11 cellular contexts compared by ENCODE assay signal in genomic region chr2:221997100-221997499, GRCh38.
DNase-seq lines count a peak whose midpoint lies in the region; ATAC-seq and TF ChIP-seq lines count a peak whose summit lies in the region.
"Had no signal": no experiment of that assay in that cellular context is flagged by ENCODE, and none has a peak within 500 bp of the region (broad histone marks: within the 10 kb centered on the region; RNA-seq: fewer than 3 reads in every experiment).

No MANE protein-coding gene starts in this region.

- CTCF ChIA-PET in HEK293T (lab: Yijun Ruan, JAX) = no interaction called here

- ATAC-seq in HG03196 (IDR thresholded peaks at IDR 0.05; ENCODE audit: unreplicated experiment) = no peak

- POLR2A ChIA-PET in HEK293T (lab: Yijun Ruan, JAX) = no interaction called here

- DNase-seq in AG08395 (ENCODE audit: low spot score) (peak; percentile 58), HT1080 (ENCODE audit: low read depth) (peak; percentile 94), astrocyte of the hippocampus (ENCODE audit: low read depth, low spot score) (peak; percentile 88), islet precursor cell (peak; percentile 85), HEK293T (ENCODE audit: extremely low spot score) (no peak), NCI-H748 (lab: John Stamatoyannopoulos, UW; ENCODE audit: unreplicated experiment) (no peak), ureter (ENCODE audit: low spot score) (no peak)
- DNase-seq: activated T-cell treated with anti-CD3 and anti-CD28 coated beads, Interleukin-2, amount 50 U/mL, for 1 hour; hypothalamus; NCI-H1694 treated with DMSO at 0.1 percent for 48 hours had no signal

TF ChIP-seq in HEK293T, 16 proteins besides CTCF, POLR2A, EP300 and RAD21:
- no peak for TF ChIP-seq LEF1 (IDR thresholded peaks at IDR 0.05; ENCODE audit: borderline replicate concordance)
- no peak for TF ChIP-seq CTBP1 (IDR thresholded peaks at IDR 0.05; ENCODE audit: borderline replicate concordance)
- TF ChIP-seq ARNT (IDR thresholded peaks at IDR 0.05) = no peak
- TF ChIP-seq HDGF (IDR thresholded peaks at IDR 0.05; ENCODE audit: borderline replicate concordance) = no peak
- no peak for TF ChIP-seq BHLHE40 (IDR thresholded peaks at IDR 0.05; ENCODE audit: borderline replicate concordance)
- no peak for TF ChIP-seq FOXK2 (IDR thresholded peaks at IDR 0.05)
- no peak for TF ChIP-seq ELF4 (IDR thresholded peaks at IDR 0.05)
- TF ChIP-seq TARDBP (IDR thresholded peaks at IDR 0.05) = no peak
- TF ChIP-seq ZNF384 (IDR thresholded peaks at IDR 0.05) = no peak
- TF ChIP-seq L3MBTL2 (conservative IDR thresholded peaks at IDR 0.05) = no peak
- TF ChIP-seq SUZ12 (IDR thresholded peaks at IDR 0.05) = no peak
- TF ChIP-seq SP1 (IDR thresholded peaks at IDR 0.05) = no peak
- no peak for TF ChIP-seq FOXA1 (IDR thresholded peaks at IDR 0.05)
- no peak for TF ChIP-seq FOXM1 (IDR thresholded peaks at IDR 0.05; ENCODE audit: borderline replicate concordance)
- TF ChIP-seq PKNOX1 (IDR thresholded peaks at IDR 0.05) = no peak
- TF ChIP-seq NFRKB (IDR thresholded peaks at IDR 0.05) = no peak

Comparison
In these comparisons a context has a peak if more than half of its experiments do, and no peak if none do; other contexts are left out.
1. DNase-seq: peak in AG08395 (single experiment), HT1080 (single experiment), astrocyte of the hippocampus (single experiment) and islet precursor cell (single experiment); none in HEK293T (single experiment), NCI-H748 (single experiment) and ureter (single experiment).